ENCODE assay signal across 8 cellular contexts in the genomic region with DNA sequence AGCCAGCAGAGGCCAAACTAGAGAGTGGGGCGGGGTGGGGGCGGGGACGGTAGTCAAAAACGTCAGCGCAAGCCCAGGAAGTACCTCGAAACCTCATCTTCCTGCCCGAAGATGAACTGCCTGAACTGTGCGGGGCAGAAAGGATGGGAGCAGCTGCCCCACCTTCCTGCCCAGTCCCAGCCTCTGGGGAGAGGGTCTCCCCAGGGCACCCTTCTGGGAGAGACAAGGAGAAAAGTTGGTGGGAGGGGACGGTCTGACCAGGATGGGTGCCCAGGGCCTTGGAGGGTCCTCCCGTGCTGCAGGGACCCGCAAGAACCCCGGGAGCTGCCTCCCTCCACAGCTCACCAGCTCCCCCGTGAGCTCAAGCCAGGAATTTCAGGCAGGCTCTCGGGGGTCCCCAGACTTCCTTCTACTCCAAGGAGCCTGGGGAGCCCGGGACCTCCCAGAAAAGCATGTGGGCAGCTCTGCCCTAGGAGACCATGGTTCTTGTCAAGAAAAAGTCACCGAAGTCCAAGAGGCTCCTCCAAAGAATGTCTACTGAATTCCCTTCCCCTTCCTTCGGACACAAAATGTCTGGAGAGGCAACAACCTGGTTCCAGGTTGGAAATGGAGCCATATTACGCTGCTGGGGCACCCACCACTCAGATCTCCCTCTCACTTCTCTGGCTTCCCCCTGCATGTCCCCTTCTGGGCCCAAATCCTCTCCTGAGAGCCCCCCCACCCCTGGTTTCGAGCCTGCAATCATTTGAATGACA. TPM values are rescaled to one million over a fixed set of nuclear protein-coding genes. Genes with fewer than 3 reads are reported as not detected.
DNase-seq lines count a peak whose midpoint lies in the region; ATAC-seq and TF ChIP-seq lines count a peak whose summit lies in the region.

No MANE protein-coding gene starts in this region.

- H3K4me1 ChIP-seq in esophagus squamous epithelium (peaks cover 0 to 41% (median 10%) of the 10 kb centered on the region in 3 donors), upper lobe of right lung (peaks cover 14% of the 10 kb centered on the region)

- H3K36me3 ChIP-seq in esophagus squamous epithelium (no peaks in the 10 kb centered on the region), upper lobe of right lung (no peaks in the 10 kb centered on the region)

- H3K27me3 ChIP-seq in esophagus squamous epithelium (no peaks in the 10 kb centered on the region), upper lobe of right lung (no peaks in the 10 kb centered on the region)

- H3K27ac ChIP-seq in 22Rv1 (no peak overlapping the region), esophagus squamous epithelium (peak overlapping the region in 1 of 4 donors; percentile 61), upper lobe of right lung (no peak overlapping the region)

- intact Hi-C loops in esophagus squamous epithelium (cut with DNase I), result no loop called here
- intact Hi-C loops in upper lobe of right lung (cut with DNase I), result no loop called here

- H3K9me3 ChIP-seq in esophagus squamous epithelium, result no peaks in the 10 kb centered on the region
- H3K9me3 ChIP-seq in upper lobe of right lung, result no peaks in the 10 kb centered on the region

- TF ChIP-seq POLR2A in esophagus squamous epithelium (IDR thresholded peaks at IDR 0.05), result no peak

- TF ChIP-seq CTCF in 22Rv1 (IDR thresholded peaks at IDR 0.05) (peak; percentile 82), GM12865 (IDR thresholded peaks at IDR 0.05; ENCODE audit: insufficient read depth, low read depth, low read length, missing control alignments) (peak; percentile 93), esophagus squamous epithelium (IDR thresholded peaks at IDR 0.05) (peak; percentile 46 to 88 (median 68)), omental fat pad (IDR thresholded peaks at IDR 0.05) (no peak), upper lobe of right lung (IDR thresholded peaks at IDR 0.05) (peak; percentile 91)

- peak overlapping the region; percentile 53 for H3K4me3 ChIP-seq in GM12865 (ENCODE audit: low read depth, low read length)
- H3K4me3 ChIP-seq in esophagus squamous epithelium, result peak overlapping the region in 3 of 4 donors; percentile 14 to 60 (median 34)
- H3K4me3 ChIP-seq in upper lobe of right lung, result no peak overlapping the region

- DNase-seq in GM12865 (ENCODE audit: low read depth), result peak; percentile 72
- peak; percentile 52 for DNase-seq in NCI-H146 (lab: John Stamatoyannopoulos, UW)
- DNase-seq in activated CD8-positive, alpha-beta memory T cell treated with anti-CD3 and anti-CD28 coated beads for 48 hours (ENCODE audit: low read depth in 2 of 3, low spot score in 2 of 3), result peak in 2 of 3 experiments; percentile 58 to 85
- DNase-seq in esophagus squamous epithelium (lab: John Stamatoyannopoulos, UW), result no peak
- no peak for DNase-seq in omental fat pad (ENCODE audit: low spot score)
- DNase-seq in upper lobe of right lung, result no peak

- 1 to 15% methylated on average over 8 to 11 of the region's 19 CpGs for WGBS in esophagus squamous epithelium, 2 donors

- peak; percentile 69 for ATAC-seq in HG02610 (IDR thresholded peaks at IDR 0.05; ENCODE audit: unreplicated experiment)
- ATAC-seq in omental fat pad (ENCODE audit: low FRiP score), result peak; percentile 62
- ATAC-seq in upper lobe of right lung, result peak; percentile 76

RNA-seq across cellular contexts. Expression of a gene that starts 52.8 kb away (rescaled TPM):
- 10 to 100 TPM; 25.5 to 55.8 (median 43.9) TPM for total RNA-seq in esophagus squamous epithelium
- total RNA-seq in omental fat pad, result 10 to 100 TPM; 12.3 to 40.2 (median 18.7) TPM
- 31.0 TPM for total RNA-seq in upper lobe of right lung

Comparison
In these comparisons a context has a peak if more than half of its experiments do, and no peak if none do; other contexts are left out.
1. CTCF ChIP-seq: peak in 22Rv1 (single experiment), GM12865 (single experiment), esophagus squamous epithelium (6 of 6) and upper lobe of right lung (single experiment); none in omental fat pad (0 of 3).
2. DNase-seq: peak in GM12865 (single experiment), NCI-H146 (single experiment) and activated CD8-positive, alpha-beta memory T cell treated with anti-CD3 and anti-CD28 coated beads for 48 hours (2 of 3); none in esophagus squamous epithelium (single experiment), omental fat pad (single experiment) and upper lobe of right lung (single experiment).
3. Peak in every context shown above with its lines, with median percentiles within 50 percentile points of each other: ATAC-seq.